ENCODE assay signal across 17 cellular contexts in genomic region chr9:18675345-18675744, GRCh38.
"Had no signal": no experiment of that assay in that cellular context is flagged by ENCODE, and none has a peak within 500 bp of the region (broad histone marks: within the 10 kb centered on the region; RNA-seq: fewer than 3 reads in every experiment).

No MANE protein-coding gene starts in this region.

- H3K27ac ChIP-seq: hepatocyte, left ventricle myocardium inferior, pancreas, sigmoid colon, stomach, testis, upper lobe of left lung had no signal

- H3K9me3 ChIP-seq: left ventricle myocardium inferior, mucosa of descending colon, pancreas, sigmoid colon, stomach, testis, upper lobe of left lung had no signal

- H3K36me3 Mint-ChIP-seq: memory B cell; naive thymus-derived CD4-positive, alpha-beta T cell had no signal

- H3K27ac Mint-ChIP-seq: activated naive CD4-positive, alpha-beta T cell treated with anti-CD3 and anti-CD28 coated beads for 36 hours; activated T-helper 17 cell treated with anti-CD3 and anti-CD28 coated beads, Interleukin-2, amount 50 U/mL, for 72 hours; memory B cell; naive thymus-derived CD4-positive, alpha-beta T cell had no signal

- H3K27me3 ChIP-seq: hepatocyte, pancreas, sigmoid colon, stomach, testis, upper lobe of left lung had no signal

- H3K36me3 ChIP-seq: left ventricle myocardium inferior, pancreas, sigmoid colon, stomach, upper lobe of left lung had no signal

- DNase-seq: activated CD4-positive, CD25-positive, alpha-beta regulatory T cell treated with anti-CD3 and anti-CD28 coated beads, Interleukin-2, amount 50 U/mL, for 72 hours; activated naive CD4-positive, alpha-beta T cell treated with anti-CD3 and anti-CD28 coated beads for 36 hours; caudate nucleus; cortex of kidney; effector CD8-positive, alpha-beta T cell; left ventricle myocardium inferior; mucosa of descending colon; naive thymus-derived CD4-positive, alpha-beta T cell; pancreas; sigmoid colon; stimulated activated CD4-positive, alpha-beta T cell treated with anti-CD3 and anti-CD28 coated beads, Interleukin-2, amount 100 ng/mL, for 24 hours; stomach; testis; upper lobe of left lung had no signal

- H3K4me3 ChIP-seq: hepatocyte, left ventricle myocardium inferior, mucosa of descending colon, pancreas, sigmoid colon, stomach, testis, upper lobe of left lung had no signal

- H3K4me1 Mint-ChIP-seq: activated T-helper 17 cell treated with anti-CD3 and anti-CD28 coated beads, Interleukin-2, amount 50 U/mL, for 72 hours; memory B cell; naive thymus-derived CD4-positive, alpha-beta T cell had no signal

- ATAC-seq: activated T-helper 17 cell treated with anti-CD3 and anti-CD28 coated beads, Interleukin-2, amount 50 U/mL, for 72 hours; mucosa of descending colon; naive thymus-derived CD4-positive, alpha-beta T cell; pancreas had no signal

- H3K4me1 ChIP-seq: pancreas, testis had no signal

- H3K9me3 Mint-ChIP-seq: activated naive CD4-positive, alpha-beta T cell treated with anti-CD3 and anti-CD28 coated beads for 36 hours; activated T-helper 17 cell treated with anti-CD3 and anti-CD28 coated beads, Interleukin-2, amount 50 U/mL, for 72 hours; naive thymus-derived CD4-positive, alpha-beta T cell had no signal

- H3K27me3 Mint-ChIP-seq: activated T-helper 17 cell treated with anti-CD3 and anti-CD28 coated beads, Interleukin-2, amount 50 U/mL, for 72 hours had no signal

- H3K4me3 Mint-ChIP-seq: activated naive CD4-positive, alpha-beta T cell treated with anti-CD3 and anti-CD28 coated beads for 36 hours; activated T-helper 17 cell treated with anti-CD3 and anti-CD28 coated beads, Interleukin-2, amount 50 U/mL, for 72 hours; memory B cell; naive thymus-derived CD4-positive, alpha-beta T cell had no signal
